ENCODE assay signal across 10 cellular contexts in genomic region chr19:16117594-16118033, GRCh38. TPM values are rescaled to one million over a fixed set of nuclear protein-coding genes. Genes with fewer than 3 reads are reported as not detected.
DNase-seq lines count a peak whose midpoint lies in the region; ATAC-seq and TF ChIP-seq lines count a peak whose summit lies in the region.
"Had no signal": no experiment of that assay in that cellular context is flagged by ENCODE, and none has a peak within 500 bp of the region (broad histone marks: within the 10 kb centered on the region; RNA-seq: fewer than 3 reads in every experiment).

No MANE protein-coding gene starts in this region.

- no peaks in the 10 kb centered on the region for H3K36me3 ChIP-seq in neural progenitor cell

- H3K4me1 ChIP-seq in neural progenitor cell: no peaks in the 10 kb centered on the region

- no peak overlapping the region for H3K9ac ChIP-seq in neural progenitor cell

- peak overlapping the region; percentile 95 for H3K27ac Mint-ChIP-seq in activated T-helper 1 cell treated with anti-CD3 and anti-CD28 coated beads, Interleukin-12 subunit alpha, Interleukin-12 subunit beta, Interleukin-2, Interleukin-4 antibody, amounts not matched to agents 30 ng/mL and 10 ng/mL and 1 ng/mL, durations not matched to agents 14 hours and 24 hours and 36 hours
- no peak overlapping the region for H3K27ac Mint-ChIP-seq in neural progenitor cell

- H3K27ac ChIP-seq in neural progenitor cell: no peak overlapping the region

- H3K4me3 Mint-ChIP-seq in activated T-helper 1 cell treated with anti-CD3 and anti-CD28 coated beads, Interleukin-12 subunit alpha, Interleukin-12 subunit beta, Interleukin-2, Interleukin-4 antibody, amounts not matched to agents 30 ng/mL and 10 ng/mL and 1 ng/mL, durations not matched to agents 14 hours and 24 hours and 36 hours: peak overlapping the region; percentile 70
- peak overlapping the region; percentile 28 for H3K4me3 Mint-ChIP-seq in neural progenitor cell

- no peak overlapping the region for H3K4me2 ChIP-seq in neural progenitor cell

- no peaks in the 10 kb centered on the region for H3K9me3 ChIP-seq in neural progenitor cell (ENCODE audit: low read depth)

- H3F3A ChIP-seq in neural progenitor cell (ENCODE audit: low read depth): no peaks in the 10 kb centered on the region

- ATAC-seq in HG03442 (IDR thresholded peaks at IDR 0.05; ENCODE audit: unreplicated experiment) (peak; percentile 23), HG03460 (IDR thresholded peaks at IDR 0.05; ENCODE audit: unreplicated experiment) (no peak), HG02588 (IDR thresholded peaks at IDR 0.05; ENCODE audit: unreplicated experiment) (no peak), GM18520 (IDR thresholded peaks at IDR 0.05; ENCODE audit: unreplicated experiment) (no peak)

- peaks cover 48% of the 10 kb centered on the region for H3K79me2 ChIP-seq in neural progenitor cell (ENCODE audit: low read depth)

- no peak overlapping the region for H3K4me3 ChIP-seq in neural progenitor cell

- no peaks in the 10 kb centered on the region for H3K9me3 Mint-ChIP-seq in activated T-helper 1 cell treated with anti-CD3 and anti-CD28 coated beads, Interleukin-12 subunit alpha, Interleukin-12 subunit beta, Interleukin-2, Interleukin-4 antibody, amounts not matched to agents 30 ng/mL and 10 ng/mL and 1 ng/mL, durations not matched to agents 14 hours and 24 hours and 36 hours
- no peaks in the 10 kb centered on the region for H3K9me3 Mint-ChIP-seq in neural progenitor cell

- H3K27me3 ChIP-seq in neural progenitor cell: no peaks in the 10 kb centered on the region

- peaks cover 57% of the 10 kb centered on the region for H3K4me1 Mint-ChIP-seq in activated T-helper 1 cell treated with anti-CD3 and anti-CD28 coated beads, Interleukin-12 subunit alpha, Interleukin-12 subunit beta, Interleukin-2, Interleukin-4 antibody, amounts not matched to agents 30 ng/mL and 10 ng/mL and 1 ng/mL, durations not matched to agents 14 hours and 24 hours and 36 hours (ENCODE audit: low read depth)
- peaks cover 5% of the 10 kb centered on the region for H3K4me1 Mint-ChIP-seq in neural progenitor cell

- peaks cover 26% of the 10 kb centered on the region for H4K20me1 ChIP-seq in neural progenitor cell (ENCODE audit: low read depth)

- peaks cover 1% of the 10 kb centered on the region for H3K27me3 Mint-ChIP-seq in activated T-helper 1 cell treated with anti-CD3 and anti-CD28 coated beads, Interleukin-12 subunit alpha, Interleukin-12 subunit beta, Interleukin-2, Interleukin-4 antibody, amounts not matched to agents 30 ng/mL and 10 ng/mL and 1 ng/mL, durations not matched to agents 14 hours and 24 hours and 36 hours (ENCODE audit: insufficient read depth)
- H3K27me3 Mint-ChIP-seq in neural progenitor cell (ENCODE audit: insufficient read depth, low read depth): no peaks in the 10 kb centered on the region

- H3K36me3 Mint-ChIP-seq in activated T-helper 1 cell treated with anti-CD3 and anti-CD28 coated beads, Interleukin-12 subunit alpha, Interleukin-12 subunit beta, Interleukin-2, Interleukin-4 antibody, amounts not matched to agents 30 ng/mL and 10 ng/mL and 1 ng/mL, durations not matched to agents 14 hours and 24 hours and 36 hours (ENCODE audit: low read depth): peaks cover 46% of the 10 kb centered on the region
- H3K36me3 Mint-ChIP-seq in neural progenitor cell: peaks cover 12% of the 10 kb centered on the region

- H2AFZ ChIP-seq in neural progenitor cell (replicated peaks): no peak overlapping the region

- TF ChIP-seq CTCF in GM12873 (IDR thresholded peaks at IDR 0.05; ENCODE audit: insufficient read depth, low read depth, low read length, missing control alignments) (peak; percentile 59), neural progenitor cell (IDR thresholded peaks at IDR 0.05) (no peak)

- intact Hi-C loops in activated T-helper 1 cell treated with anti-CD3 and anti-CD28 coated beads, Interleukin-12 subunit alpha, Interleukin-12 subunit beta, Interleukin-2, Interleukin-4 antibody, amounts not matched to agents 30 ng/mL and 10 ng/mL and 1 ng/mL, durations not matched to agents 14 hours and 24 hours and 36 hours (cut with micrococcal nuclease): loop anchor here (2.0 kb wide), 2 partner anchors 25 to 221 kb away; partner anchors contain the start of gene HSH2D

- DNase-seq in activated T-helper 1 cell treated with anti-CD3 and anti-CD28 coated beads, Interleukin-12 subunit alpha, Interleukin-12 subunit beta, Interleukin-2, Interleukin-4 antibody, amounts not matched to agents 30 ng/mL and 10 ng/mL and 1 ng/mL, durations not matched to agents 14 hours and 24 hours and 36 hours (ENCODE audit: low spot score): no peak
- DNase-seq in neural progenitor cell (ENCODE audit: low spot score) (no peak), NCI-H1436 (lab: John Stamatoyannopoulos, UW) (no peak)
- DNase-seq: NCI-H69 had no signal

RNA-seq across cellular contexts. Expression of gene RAB8A, which starts 5.9 kb away (rescaled TPM):
- total RNA-seq in activated T-helper 1 cell treated with anti-CD3 and anti-CD28 coated beads, Interleukin-12 subunit alpha, Interleukin-12 subunit beta, Interleukin-2, Interleukin-4 antibody, amounts not matched to agents 30 ng/mL and 10 ng/mL and 1 ng/mL, durations not matched to agents 14 hours and 24 hours and 36 hours: 235 and 248 TPM in 2 replicates
- total RNA-seq in neural progenitor cell (ENCODE audit: low replicate concordance): 39.2 and 61.7 TPM in 2 replicates

RNA-seq across cellular contexts. Expression of gene HSH2D, which starts 25.9 kb away (rescaled TPM):
- total RNA-seq in activated T-helper 1 cell treated with anti-CD3 and anti-CD28 coated beads, Interleukin-12 subunit alpha, Interleukin-12 subunit beta, Interleukin-2, Interleukin-4 antibody, amounts not matched to agents 30 ng/mL and 10 ng/mL and 1 ng/mL, durations not matched to agents 14 hours and 24 hours and 36 hours: 32.0 and 35.2 TPM in 2 replicates
- total RNA-seq in neural progenitor cell (ENCODE audit: low replicate concordance): not detected in 2 replicates
- total RNA-seq: dermis microvascular lymphatic vessel endothelial cell had no signal

RNA-seq across cellular contexts. Expression of gene TPM4, which starts 41.3 kb away (rescaled TPM):
- total RNA-seq in activated T-helper 1 cell treated with anti-CD3 and anti-CD28 coated beads, Interleukin-12 subunit alpha, Interleukin-12 subunit beta, Interleukin-2, Interleukin-4 antibody, amounts not matched to agents 30 ng/mL and 10 ng/mL and 1 ng/mL, durations not matched to agents 14 hours and 24 hours and 36 hours: 346 and 351 TPM in 2 replicates
- total RNA-seq in neural progenitor cell (ENCODE audit: low replicate concordance): 446 and 535 TPM in 2 replicates

RNA-seq across cellular contexts. Expression of gene CIB3, which starts 55.7 kb away (rescaled TPM):
- total RNA-seq in activated T-helper 1 cell treated with anti-CD3 and anti-CD28 coated beads, Interleukin-12 subunit alpha, Interleukin-12 subunit beta, Interleukin-2, Interleukin-4 antibody, amounts not matched to agents 30 ng/mL and 10 ng/mL and 1 ng/mL, durations not matched to agents 14 hours and 24 hours and 36 hours: not detected in 2 replicates
- total RNA-seq in neural progenitor cell (ENCODE audit: low replicate concordance): not detected in 2 replicates
- total RNA-seq: dermis microvascular lymphatic vessel endothelial cell had no signal

Comparison
In these comparisons a context has a peak if more than half of its experiments do, and no peak if none do; other contexts are left out.
1. RNA of gene HSH2D, which starts 25.9 kb away (total RNA-seq): 32.0 to 35.2 TPM in activated T-helper 1 cell treated with anti-CD3 and anti-CD28 coated beads, Interleukin-12 subunit alpha, Interleukin-12 subunit beta, Interleukin-2, Interleukin-4 antibody, amounts not matched to agents 30 ng/mL and 10 ng/mL and 1 ng/mL, durations not matched to agents 14 hours and 24 hours and 36 hours; not detected in neural progenitor cell; every median in the first group is over 10 times any median in the second.